Comparison of ENCODE assay signal across 11 cellular contexts in genomic region chr16:2196981-2197511, GRCh38. TPM values are rescaled to one million over a fixed set of nuclear protein-coding genes. Genes with fewer than 3 reads are reported as not detected.
DNase-seq lines count a peak whose midpoint lies in the region; ATAC-seq, FAIRE-seq and TF ChIP-seq lines count a peak whose summit lies in the region.
"Had no signal": no experiment of that assay in that cellular context is flagged by ENCODE, and none has a peak within 500 bp of the region (broad histone marks: within the 10 kb centered on the region; RNA-seq: fewer than 3 reads in every experiment).

No MANE protein-coding gene starts in this region.

- TF ChIP-seq POLR2A in heart left ventricle (IDR thresholded peaks at IDR 0.05) = no peak
- no peak for TF ChIP-seq POLR2A in GM12878 (IDR thresholded peaks at IDR 0.05; ENCODE audit: low read depth, low read length)

- no peaks in the 10 kb centered on the region for H3K36me3 ChIP-seq in heart left ventricle
- no peaks in the 10 kb centered on the region for H3K36me3 ChIP-seq in GM12878 (ENCODE audit: control insufficient read depth in 2 of 2, insufficient read depth in 2 of 2, low read length in 1 of 2)
- H3K36me3 ChIP-seq in thymus (ENCODE audit: control insufficient read depth, insufficient read depth) = no peaks in the 10 kb centered on the region
- H3K36me3 ChIP-seq: ovary had no signal

- no peak for FAIRE-seq in GM12878 (lab: Jason Lieb, UNC)
- FAIRE-seq: endometrium had no signal

- CTCF ChIA-PET in GM12878 (lab: Yijun Ruan, JAX) = interaction anchor here (0.9 kb wide), 1 partner anchor 55 kb away, joined by 3 read pairs; no protein-coding TSS in a partner anchor

- H4K20me1 ChIP-seq in GM12878 (ENCODE audit: control insufficient read depth, insufficient read depth) = no peaks in the 10 kb centered on the region

- TF ChIP-seq CTCF in heart left ventricle (IDR thresholded peaks at IDR 0.05) (no peak), GM12878 (IDR thresholded peaks at IDR 0.05 in 2 of 3, conservative IDR thresholded peaks at IDR 0.05 in 1 of 3; ENCODE audit: control insufficient read depth in 2 of 3, extremely low read depth in 1 of 3, insufficient read depth in 1 of 3, low read depth in 3 of 3, low read length in 3 of 3) (no peak), mesothelial cell of epicardium (IDR thresholded peaks at IDR 0.05; ENCODE audit: unreplicated experiment) (no peak)

- TF ChIP-seq EP300 in GM12878 (IDR thresholded peaks at IDR 0.05; ENCODE audit: borderline replicate concordance in 1 of 2, control insufficient read depth in 1 of 2, low read depth in 2 of 2, low read length in 2 of 2) = no peak

- TF ChIP-seq RAD21 in GM12878 (IDR thresholded peaks at IDR 0.05; ENCODE audit: insufficient read depth, low read depth, low read length) = no peak

- H3K27ac ChIP-seq in heart left ventricle (no peak overlapping the region), GM12878 (ENCODE audit: control insufficient read depth, insufficient read depth) (no peak overlapping the region), thymus (ENCODE audit: low read depth) (no peak overlapping the region)
- H3K27ac ChIP-seq: ovary had no signal

- BruUV-seq in GM12878 (replicated peaks; lab: Mats Ljungman, UMichigan) = no TSS peak

- RAD21 ChIA-PET in GM12878 (lab: Charles Lee; ENCODE audit: unreplicated experiment) = no interaction called here

- H3K4me2 ChIP-seq in GM12878 (ENCODE audit: control insufficient read depth, insufficient read depth) = no peak overlapping the region

- SMC1A ChIA-PET in GM12878 (lab: Charles Lee; ENCODE audit: uncharacterized antibody, unreplicated experiment) = no interaction called here

- H3K36me3 Mint-ChIP-seq in mesothelial cell of epicardium = no peaks in the 10 kb centered on the region

- in situ Hi-C loops in GM12878 (cut with MboI) = no loop called here

- H3K4me3 Mint-ChIP-seq in mesothelial cell of epicardium = peak overlapping the region; percentile 56

- H3K4me1 ChIP-seq in heart left ventricle (peaks cover 0 to 19% (median 8%) of the 10 kb centered on the region in 12 donors), GM12878 (ENCODE audit: control insufficient read depth, insufficient read depth, low read length) (no peaks in the 10 kb centered on the region; the same call in 1 of the 2 replicates), thymus (ENCODE audit: control insufficient read depth, insufficient read depth, low read length) (peaks cover 10% of the 10 kb centered on the region)

- no peak for DNase-seq in heart left ventricle
- DNase-seq in cardiac septum (ENCODE audit: low spot score) = no peak
- DNase-seq in GM12878 (ENCODE audit: low read depth, low spot score) = no peak
- DNase-seq in mesothelial cell of epicardium (ENCODE audit: low spot score in 2 of 2, unreplicated experiment in 2 of 2) = no peak
- DNase-seq in T1000 (lab: John Stamatoyannopoulos, UW) = no peak
- DNase-seq in NCI-H1436 (lab: John Stamatoyannopoulos, UW) = no peak
- no peak for DNase-seq in AML-193 (lab: John Stamatoyannopoulos, UW)
- DNase-seq: NCI-H1417 treated with DMSO at 0.1 percent for 48 hours, ovary had no signal

- POLR2A ChIA-PET in GM12878 (lab: Charles Lee) = no interaction called here

- H3K27me3 ChIP-seq in heart left ventricle (peaks cover 8 to 45% (median 23%) of the 10 kb centered on the region in 9 donors), GM12878 (replicated peaks in 1 of 2; ENCODE audit: control insufficient read depth in 2 of 2, insufficient read depth in 2 of 2, low read length in 1 of 2) (peaks cover 12 to 15% of the 10 kb centered on the region in 2 experiments), thymus (ENCODE audit: control insufficient read depth, insufficient read depth) (peaks cover 62% of the 10 kb centered on the region)

- no peaks in the 10 kb centered on the region for H3K79me2 ChIP-seq in GM12878 (ENCODE audit: control insufficient read depth, insufficient read depth, low read length)

- no peak overlapping the region for H2AFZ ChIP-seq in GM12878 (ENCODE audit: control insufficient read depth, low read depth, low read length)

- H3K9ac ChIP-seq in GM12878 (ENCODE audit: control insufficient read depth, insufficient read depth, low read length) = no peak overlapping the region

- peaks cover 10% of the 10 kb centered on the region for H3K4me1 Mint-ChIP-seq in mesothelial cell of epicardium

- H3K27ac Mint-ChIP-seq in mesothelial cell of epicardium = no peak overlapping the region

- H3K4me3 ChIP-seq in heart left ventricle (peak overlapping the region in 8 of 12 donors; percentile 4 to 63 (median 34)), GM12878 (no peak overlapping the region), thymus (ENCODE audit: low read length) (peak overlapping the region; percentile 66)

- ATAC-seq in heart left ventricle (no peak), GM12878 (no peak)

- H3K9me3 ChIP-seq in heart left ventricle (no peaks in the 10 kb centered on the region), GM12878 (replicated peaks; ENCODE audit: control insufficient read depth, insufficient read depth, low read length) (no peaks in the 10 kb centered on the region), thymus (ENCODE audit: control insufficient read depth) (no peaks in the 10 kb centered on the region)
- H3K9me3 ChIP-seq: ovary had no signal

- intact Hi-C loops in heart left ventricle (cut with DNase I) (loop anchor here in 1 of 10 donors (10.0 kb wide), 1 partner anchor 298 kb away; no protein-coding TSS in a partner anchor), cardiac septum (cut with DNase I) (no loop called here), GM12878 (cut with micrococcal nuclease; ENCODE audit: unreplicated experiment) (no loop called here)

- no peaks in the 10 kb centered on the region for H3K9me3 Mint-ChIP-seq in mesothelial cell of epicardium

- WGBS in heart left ventricle, 4 donors = 11 to 40% (median 28%) methylated on average over 16 to 32 of the region's 32 CpGs
- 26% methylated on average over 27 of the region's 32 CpGs for WGBS in GM12878 (ENCODE audit: insufficient coverage, insufficient replicate concordance, low lambda C conversion rate, missing lambda C conversion rate)
- WGBS in thymus = 24% methylated on average over 32 of the region's 32 CpGs

- peaks cover 48% of the 10 kb centered on the region for H3K27me3 Mint-ChIP-seq in mesothelial cell of epicardium (ENCODE audit: low read depth)

RNA-seq across cellular contexts. Expression of gene CASKIN1, which starts 0.6 kb away (rescaled TPM):
- total RNA-seq in heart left ventricle (1 to 10 TPM in 8 of 9 donors, under 1 TPM in 1; 0.77 to 7.0 (median 2.1) TPM), cardiac septum (1.2 TPM), GM12878 (2014; rRNA removed) (0.05 and 0.11 TPM in 2 replicates), GM12878 (2014; rRNA removed; fragmentation: Illumina TruSeq; extraction: Trizol) (not detected in 2 replicates), GM12878 (2021) (0.33 and 0.53 TPM in 2 replicates), mesothelial cell of epicardium (8.9 to 9.8 TPM (median 9.8 TPM) in 3 replicates)
- polyA plus RNA-seq in heart left ventricle (1 to 10 TPM in 1 of 2 donors, under 1 TPM in 1; 0.37 to 4.0 TPM), GM12878 (2011; rRNA removed) (0.03 TPM in 2 replicates), GM12878 (2014; fragmentation: Illumina TruSeq; extraction: Trizol) (not detected in 2 replicates), GM12878 (2014; fragmentation: Nextera tagmentation; extraction: Ambion mirVana) (under 1 TPM in 1 of 2 experiments, not detected in 1; 0.08 TPM), GM12878 (2014; rRNA removed) (0.15 and 0.32 TPM in 2 replicates), GM12878 (2016; fragmentation: Nextera tagmentation; extraction: Ambion mirVana) (not detected), thymus (0.48 TPM)
- 1.4 and 1.8 TPM in 2 replicates for total RNA-seq in GM12878 (2013; cell fraction: nucleolus; rRNA removed)
- 0.09 TPM for polyA plus RNA-seq in GM12878 (2011; ENCODE audit: low read depth)
- 0.04 and 0.05 TPM in 2 replicates for polyA plus RNA-seq in GM12878 (2011; cell fraction: cytosol; rRNA removed)
- polyA plus RNA-seq in GM12878 (2011; cell fraction: nucleus; rRNA removed) = 0.91 and 1.1 TPM in 2 replicates
- 0.37 and 0.49 TPM in 2 replicates for polyA plus RNA-seq in GM12878 (2012)
- polyA minus RNA-seq in GM12878 (2011; rRNA and poly(A)+ RNA removed) = not detected in 2 replicates
- polyA minus RNA-seq in GM12878 (2011; cell fraction: cytosol; rRNA and poly(A)+ RNA removed) = not detected in 2 replicates
- not detected in 2 replicates for polyA minus RNA-seq in GM12878 (2011; cell fraction: nucleus; rRNA and poly(A)+ RNA removed)

RNA-seq across cellular contexts. Expression of gene MLST8, which starts 8.2 kb away (rescaled TPM):
- total RNA-seq in heart left ventricle (10 to 100 TPM; 19.8 to 49.0 (median 22.8) TPM), cardiac septum (26.3 TPM), GM12878 (2014; rRNA removed) (72.0 and 80.9 TPM in 2 replicates), GM12878 (2014; rRNA removed; fragmentation: Illumina TruSeq; extraction: Trizol) (9.8 and 11.0 TPM in 2 replicates), GM12878 (2021) (73.7 and 75.4 TPM in 2 replicates), mesothelial cell of epicardium (45.9 to 49.0 TPM (median 47.2 TPM) in 3 replicates)
- polyA plus RNA-seq in heart left ventricle (10 to 100 TPM; 28.5 to 42.3 TPM), GM12878 (2011; rRNA removed) (22.4 and 53.0 TPM in 2 replicates), GM12878 (2014; fragmentation: Illumina TruSeq; extraction: Trizol) (5.7 and 29.1 TPM in 2 replicates), GM12878 (2014; fragmentation: Nextera tagmentation; extraction: Ambion mirVana) (1 to 10 TPM; 1.0 to 6.3 TPM), GM12878 (2014; rRNA removed) (114 and 124 TPM in 2 replicates), GM12878 (2016; fragmentation: Nextera tagmentation; extraction: Ambion mirVana) (100 to 1,000 TPM; 111 to 114 TPM), thymus (34.6 TPM)
- total RNA-seq in GM12878 (2013; cell fraction: nucleolus; rRNA removed) = 15.8 and 21.1 TPM in 2 replicates
- 18.7 TPM for polyA plus RNA-seq in GM12878 (2011; ENCODE audit: low read depth)
- polyA plus RNA-seq in GM12878 (2011; cell fraction: cytosol; rRNA removed) = 86.9 and 147 TPM in 2 replicates
- 223 and 241 TPM in 2 replicates for polyA plus RNA-seq in GM12878 (2011; cell fraction: nucleus; rRNA removed)
- 50.5 and 56.3 TPM in 2 replicates for polyA plus RNA-seq in GM12878 (2012)
- 38.3 and 68.1 TPM in 2 replicates for polyA minus RNA-seq in GM12878 (2011; rRNA and poly(A)+ RNA removed)
- 23.7 and 33.5 TPM in 2 replicates for polyA minus RNA-seq in GM12878 (2011; cell fraction: cytosol; rRNA and poly(A)+ RNA removed)
- 71.9 and 106 TPM in 2 replicates for polyA minus RNA-seq in GM12878 (2011; cell fraction: nucleus; rRNA and poly(A)+ RNA removed)

RNA-seq across cellular contexts. Expression of gene BRICD5, which starts 13.6 kb away (rescaled TPM):
- total RNA-seq in heart left ventricle (10 to 100 TPM in 2 of 9 donors, 1 to 10 TPM in 7; 1.7 to 11.7 (median 5.5) TPM), cardiac septum (7.0 TPM), GM12878 (2014; rRNA removed) (9.1 and 9.6 TPM in 2 replicates), GM12878 (2014; rRNA removed; fragmentation: Illumina TruSeq; extraction: Trizol) (1.5 and 2.7 TPM in 2 replicates), GM12878 (2021) (5.3 and 5.8 TPM in 2 replicates), mesothelial cell of epicardium (11.9 to 14.4 TPM (median 13.0 TPM) in 3 replicates)
- polyA plus RNA-seq in heart left ventricle (1 to 10 TPM; 3.8 to 7.6 TPM), GM12878 (2011; rRNA removed) (0.66 and 1.5 TPM in 2 replicates), GM12878 (2014; fragmentation: Illumina TruSeq; extraction: Trizol) (1.5 TPM in 1 of 2 replicates, not detected in the other), GM12878 (2014; fragmentation: Nextera tagmentation; extraction: Ambion mirVana) (under 1 TPM in 1 of 2 experiments, not detected in 1; 0.58 TPM), GM12878 (2014; rRNA removed) (7.5 and 11.6 TPM in 2 replicates), GM12878 (2016; fragmentation: Nextera tagmentation; extraction: Ambion mirVana) (1 to 10 TPM in 1 of 2 experiments, under 1 TPM in 1; 0.84 to 1.1 TPM), thymus (21.3 TPM)
- 4.3 and 6.3 TPM in 2 replicates for total RNA-seq in GM12878 (2013; cell fraction: nucleolus; rRNA removed)
- 0.43 TPM for polyA plus RNA-seq in GM12878 (2011; ENCODE audit: low read depth)
- polyA plus RNA-seq in GM12878 (2011; cell fraction: cytosol; rRNA removed) = 1.2 and 9.8 TPM in 2 replicates
- 34.9 and 41.5 TPM in 2 replicates for polyA plus RNA-seq in GM12878 (2011; cell fraction: nucleus; rRNA removed)
- 4.2 and 7.4 TPM in 2 replicates for polyA plus RNA-seq in GM12878 (2012)
- 0.44 and 1.7 TPM in 2 replicates for polyA minus RNA-seq in GM12878 (2011; rRNA and poly(A)+ RNA removed)
- 2.4 and 4.0 TPM in 2 replicates for polyA minus RNA-seq in GM12878 (2011; cell fraction: cytosol; rRNA and poly(A)+ RNA removed)
- polyA minus RNA-seq in GM12878 (2011; cell fraction: nucleus; rRNA and poly(A)+ RNA removed) = 5.4 and 10.9 TPM in 2 replicates

RNA-seq across cellular contexts. Expression of gene PGP, which starts 17.6 kb away (rescaled TPM):
- 10 to 100 TPM; 19.6 to 44.0 (median 33.8) TPM for total RNA-seq in heart left ventricle
- 10 to 100 TPM; 24.6 to 31.7 TPM for polyA plus RNA-seq in heart left ventricle
- total RNA-seq in cardiac septum = 23.4 TPM
- 13.3 and 13.5 TPM in 2 replicates for total RNA-seq in GM12878 (2013; cell fraction: nucleolus; rRNA removed)
- total RNA-seq in GM12878 (2014; rRNA removed) = 22.4 and 25.4 TPM in 2 replicates
- total RNA-seq in GM12878 (2014; rRNA removed; fragmentation: Illumina TruSeq; extraction: Trizol) = 9.4 and 10.8 TPM in 2 replicates
- 25.7 and 26.1 TPM in 2 replicates for total RNA-seq in GM12878 (2021)
- 2.5 TPM for polyA plus RNA-seq in GM12878 (2011; ENCODE audit: low read depth)
- 4.1 and 6.4 TPM in 2 replicates for polyA plus RNA-seq in GM12878 (2011; rRNA removed)
- polyA plus RNA-seq in GM12878 (2011; cell fraction: cytosol; rRNA removed) = 7.4 and 14.2 TPM in 2 replicates
- 26.4 and 33.0 TPM in 2 replicates for polyA plus RNA-seq in GM12878 (2011; cell fraction: nucleus; rRNA removed)
- 7.3 and 9.3 TPM in 2 replicates for polyA plus RNA-seq in GM12878 (2012)
- 2.2 and 5.6 TPM in 2 replicates for polyA plus RNA-seq in GM12878 (2014; fragmentation: Illumina TruSeq; extraction: Trizol)
- polyA plus RNA-seq in GM12878 (2014; fragmentation: Nextera tagmentation; extraction: Ambion mirVana) = 1 to 10 TPM in 1 of 2 experiments, under 1 TPM in 1; 0.42 to 5.0 TPM
- 28.0 and 34.9 TPM in 2 replicates for polyA plus RNA-seq in GM12878 (2014; rRNA removed)
- polyA plus RNA-seq in GM12878 (2016; fragmentation: Nextera tagmentation; extraction: Ambion mirVana) = 10 to 100 TPM; 13.4 to 25.4 TPM
- polyA minus RNA-seq in GM12878 (2011; rRNA and poly(A)+ RNA removed) = 3.1 and 5.9 TPM in 2 replicates
- 4.1 and 5.5 TPM in 2 replicates for polyA minus RNA-seq in GM12878 (2011; cell fraction: cytosol; rRNA and poly(A)+ RNA removed)
- 9.1 and 16.8 TPM in 2 replicates for polyA minus RNA-seq in GM12878 (2011; cell fraction: nucleus; rRNA and poly(A)+ RNA removed)
- total RNA-seq in mesothelial cell of epicardium = 15.2 to 17.9 TPM (median 16.8 TPM) in 3 replicates
- 12.9 TPM for polyA plus RNA-seq in thymus

RNA-seq across cellular contexts. Expression of gene E4F1, which starts 26.3 kb away (rescaled TPM):
- total RNA-seq in heart left ventricle (10 to 100 TPM in 8 of 9 donors, 1 to 10 TPM in 1; 8.4 to 27.3 (median 12.7) TPM), cardiac septum (13.7 TPM), GM12878 (2014; rRNA removed) (26.0 and 36.5 TPM in 2 replicates), GM12878 (2014; rRNA removed; fragmentation: Illumina TruSeq; extraction: Trizol) (6.0 and 6.9 TPM in 2 replicates), GM12878 (2021) (27.8 and 33.2 TPM in 2 replicates), mesothelial cell of epicardium (29.3 to 36.3 TPM (median 33.0 TPM) in 3 replicates)
- polyA plus RNA-seq in heart left ventricle (10 to 100 TPM; 17.3 to 20.4 TPM), GM12878 (2011; rRNA removed) (3.1 and 10.8 TPM in 2 replicates), GM12878 (2014; fragmentation: Illumina TruSeq; extraction: Trizol) (0.32 and 2.3 TPM in 2 replicates), GM12878 (2014; fragmentation: Nextera tagmentation; extraction: Ambion mirVana) (1 to 10 TPM in 1 of 2 experiments, under 1 TPM in 1; 0.23 to 2.1 TPM), GM12878 (2014; rRNA removed) (26.7 and 34.0 TPM in 2 replicates), GM12878 (2016; fragmentation: Nextera tagmentation; extraction: Ambion mirVana) (10 to 100 TPM; 18.2 to 25.6 TPM), thymus (42.3 TPM)
- 52.9 and 53.6 TPM in 2 replicates for total RNA-seq in GM12878 (2013; cell fraction: nucleolus; rRNA removed)
- polyA plus RNA-seq in GM12878 (2011; ENCODE audit: low read depth) = 3.8 TPM
- polyA plus RNA-seq in GM12878 (2011; cell fraction: cytosol; rRNA removed) = 11.5 and 28.4 TPM in 2 replicates
- polyA plus RNA-seq in GM12878 (2011; cell fraction: nucleus; rRNA removed) = 140 and 186 TPM in 2 replicates
- polyA plus RNA-seq in GM12878 (2012) = 14.9 and 18.6 TPM in 2 replicates
- 6.8 and 16.1 TPM in 2 replicates for polyA minus RNA-seq in GM12878 (2011; rRNA and poly(A)+ RNA removed)
- 7.1 and 8.9 TPM in 2 replicates for polyA minus RNA-seq in GM12878 (2011; cell fraction: cytosol; rRNA and poly(A)+ RNA removed)
- 28.9 and 32.5 TPM in 2 replicates for polyA minus RNA-seq in GM12878 (2011; cell fraction: nucleus; rRNA and poly(A)+ RNA removed)
